Comparison of ENCODE assay signal across 14 cellular contexts in genomic region chr18:26017929-26018328, GRCh38.
A peak's percentile ranks its signal among the peaks of the same experiment; 100 is the strongest.
DNase-seq lines count a peak whose midpoint lies in the region; TF ChIP-seq lines count a peak whose summit lies in the region.
"Had no signal": no experiment of that assay in that cellular context is flagged by ENCODE, and none has a peak within 500 bp of the region (broad histone marks: within the 10 kb centered on the region; RNA-seq: fewer than 3 reads in every experiment).

No MANE protein-coding gene starts in this region.

- H3K4me3 Mint-ChIP-seq in nephron (no peak overlapping the region), H9 (no peak overlapping the region)
- H3K4me3 Mint-ChIP-seq: effector memory CD8-positive, alpha-beta T cell; mesothelial cell of epicardium had no signal

- peaks cover 78% of the 10 kb centered on the region for H3K36me3 Mint-ChIP-seq in nephron (ENCODE audit: low read depth)
- H3K36me3 Mint-ChIP-seq in H9 (ENCODE audit: insufficient read depth in 1 of 3, low read depth in 3 of 3), result peaks cover 10 to 51% (median 43%) of the 10 kb centered on the region in 3 experiments; a peak in 5 of 7 replicates

- H3K18ac ChIP-seq in H9 (ENCODE audit: insufficient read length, low read depth, low read length), result no peak overlapping the region

- H3K27ac Mint-ChIP-seq in nephron, result no peak overlapping the region
- H3K27ac Mint-ChIP-seq in H9, result no peak overlapping the region; a peak in 1 of 7 replicates
- H3K27ac Mint-ChIP-seq: effector memory CD8-positive, alpha-beta T cell; mesothelial cell of epicardium had no signal

- H3K4ac ChIP-seq in H9 (ENCODE audit: low read depth, low read length), result no peak overlapping the region

- H3K56ac ChIP-seq in H9 (ENCODE audit: insufficient read length, low read depth, low read length), result no peak overlapping the region

- H3K4me1 ChIP-seq in adipocyte (ENCODE audit: control insufficient read depth, insufficient read depth, low read length), result no peaks in the 10 kb centered on the region
- no peaks in the 10 kb centered on the region for H3K4me1 ChIP-seq in H9 (ENCODE audit: insufficient read depth, low read length)

- no peaks in the 10 kb centered on the region for H4K20me1 ChIP-seq in H9 (ENCODE audit: control insufficient read depth, insufficient read depth, insufficient read length)

- no peak overlapping the region for H4K5ac ChIP-seq in H9 (ENCODE audit: insufficient read length, low read depth, low read length)

- H3K79me2 ChIP-seq in H9 (ENCODE audit: insufficient read depth, low read length), result no peaks in the 10 kb centered on the region

- H3T11ph ChIP-seq in H9 (ENCODE audit: low read length), result no peak overlapping the region

- TF ChIP-seq CTCF in GM12865 (IDR thresholded peaks at IDR 0.05; ENCODE audit: insufficient read depth, low read depth, low read length, missing control alignments) (no peak), nephron (IDR thresholded peaks at IDR 0.05; ENCODE audit: unreplicated experiment in 3 of 3) (peak; percentile 38 to 50 (median 42)), H9 (conservative IDR thresholded peaks at IDR 0.05) (no peak)

- no peak overlapping the region for H3K14ac ChIP-seq in H9 (ENCODE audit: insufficient read depth, low read length)

- no peak overlapping the region for H2AFZ ChIP-seq in H9 (ENCODE audit: low read length)
- H2AFZ ChIP-seq: PC-9 had no signal

- DNase-seq in GM12865 (ENCODE audit: low read depth) (peak; percentile 11), LHCN-M2 (ENCODE audit: low read depth) (peak; percentile 7), adipocyte (ENCODE audit: low read depth) (peak; percentile 7), COLO829 (ENCODE audit: low spot score) (no peak), H9 (no peak)
- no peak for DNase-seq in activated CD4-positive, alpha-beta T cell treated with anti-CD3 and anti-CD28 coated beads, Interleukin-2, amount 50 U/mL, for 1 hour
- DNase-seq: activated CD8-positive, alpha-beta memory T cell treated with anti-CD3 and anti-CD28 coated beads, Interleukin-2, amount 50 U/mL, for 4 hours; amniotic stem cell; effector memory CD8-positive, alpha-beta T cell; NCI-H1436; PC-9; right cardiac atrium had no signal

- H3K9ac ChIP-seq in adipocyte (ENCODE audit: low read length) (no peak overlapping the region), H9 (ENCODE audit: extremely low read depth, insufficient read length, low read length) (no peak overlapping the region)

- H2BK120ac ChIP-seq in H9 (ENCODE audit: low read depth, low read length, poor library complexity, severe bottlenecking), result no peak overlapping the region

- no peak overlapping the region for H4K91ac ChIP-seq in H9 (ENCODE audit: insufficient read length, low read depth, low read length)

- H3K27me3 Mint-ChIP-seq in nephron (ENCODE audit: low read depth) (no peaks in the 10 kb centered on the region), H9 (ENCODE audit: low read depth) (no peaks in the 10 kb centered on the region)
- H3K27me3 Mint-ChIP-seq: effector memory CD8-positive, alpha-beta T cell had no signal

- no peak overlapping the region for H2BK15ac ChIP-seq in H9 (ENCODE audit: low read depth, low read length)

- H2BK20ac ChIP-seq in H9 (ENCODE audit: low read depth, low read length, poor library complexity, severe bottlenecking), result no peak overlapping the region

- H3K4me2 ChIP-seq in H9 (ENCODE audit: insufficient read depth, insufficient read length, low read length), result no peak overlapping the region
- H3K4me2 ChIP-seq: PC-9 had no signal

- no peak overlapping the region for H2BK12ac ChIP-seq in H9 (ENCODE audit: insufficient read length, low read depth, low read length)

- H3K9me3 Mint-ChIP-seq in nephron (peaks cover under 1% of the 10 kb centered on the region), H9 (no peaks in the 10 kb centered on the region)
- H3K9me3 Mint-ChIP-seq: effector memory CD8-positive, alpha-beta T cell had no signal

- H3K9me3 ChIP-seq in adipocyte (ENCODE audit: control insufficient read depth, low read length) (no peaks in the 10 kb centered on the region), H9 (ENCODE audit: control insufficient read depth, low read depth, low read length) (no peaks in the 10 kb centered on the region)

- H3K23me2 ChIP-seq in H9 (ENCODE audit: insufficient read length, low read depth, low read length, poor library complexity, severe bottlenecking), result no peaks in the 10 kb centered on the region

- peaks cover 92% of the 10 kb centered on the region for H3K36me3 ChIP-seq in adipocyte (ENCODE audit: control insufficient read depth, insufficient read depth, low read length, severe bottlenecking)

- no peak overlapping the region for H4K8ac ChIP-seq in H9 (replicated peaks; ENCODE audit: insufficient read length, low read depth, low read length)

- H2BK5ac ChIP-seq in H9 (ENCODE audit: insufficient read length, low read length), result no peak overlapping the region

- no peak overlapping the region for H2AK5ac ChIP-seq in H9 (ENCODE audit: insufficient read length, low read length)

- H3K79me1 ChIP-seq in H9 (ENCODE audit: insufficient read depth, low read depth, low read length, poor library complexity, severe bottlenecking), result no peaks in the 10 kb centered on the region

- H3K4me1 Mint-ChIP-seq in nephron (no peaks in the 10 kb centered on the region), H9 (peaks cover 14 to 16% of the 10 kb centered on the region in 2 experiments)

- H3K27me3 ChIP-seq in adipocyte (replicated peaks; ENCODE audit: control insufficient read depth, insufficient read depth, low read length), result no peaks in the 10 kb centered on the region
- H3K27me3 ChIP-seq in H9 (ENCODE audit: insufficient read depth, low read length), result no peaks in the 10 kb centered on the region

- no peak overlapping the region for H3K27ac ChIP-seq in H9 (ENCODE audit: insufficient read length, low read depth, low read length)
- H3K27ac ChIP-seq: PC-9 had no signal

- no peak overlapping the region for H3K23ac ChIP-seq in H9 (ENCODE audit: insufficient read length, low read depth, low read length)

- H3K4me3 ChIP-seq in GM12865 (ENCODE audit: low read depth, low read length) (no peak overlapping the region), adipocyte (ENCODE audit: low read length) (no peak overlapping the region)
- H3K4me3 ChIP-seq: PC-9 had no signal

Comparison
In these comparisons a context has a peak if more than half of its experiments do, and no peak if none do; other contexts are left out.
1. DNase-seq: peak in GM12865 (single experiment), LHCN-M2 (single experiment) and adipocyte (single experiment); none in COLO829 (single experiment), activated CD4-positive, alpha-beta T cell treated with anti-CD3 and anti-CD28 coated beads, Interleukin-2, amount 50 U/mL, for 1 hour (single experiment) and H9 (single experiment).
2. CTCF ChIP-seq: peak in nephron (3 of 3); none in GM12865 (single experiment) and H9 (single experiment).